ENCODE assay signal across 17 cellular contexts in genomic region chr7:34064511-34065158, GRCh38.
A peak's percentile ranks its signal among the peaks of the same experiment; 100 is the strongest.
DNase-seq lines count a peak whose midpoint lies in the region; ATAC-seq and TF ChIP-seq lines count a peak whose summit lies in the region.
"Had no signal": no experiment of that assay in that cellular context is flagged by ENCODE, and none has a peak within 500 bp of the region (broad histone marks: within the 10 kb centered on the region; RNA-seq: fewer than 3 reads in every experiment).

No MANE protein-coding gene starts in this region.

- peaks cover 0 to 6% (median 3%) of the 10 kb centered on the region in 4 donors for H3K4me1 ChIP-seq in upper lobe of left lung
- H3K4me1 ChIP-seq: colonic mucosa had no signal

- peak overlapping the region; percentile 65 for H3K27ac ChIP-seq in VCaP
- no peak overlapping the region for H3K27ac ChIP-seq in upper lobe of left lung
- H3K27ac ChIP-seq: colonic mucosa, KMS-11 had no signal

- TF ChIP-seq POLR2A in upper lobe of left lung (IDR thresholded peaks at IDR 0.05): no peak

- DNase-seq in NCI-H1092 (lab: John Stamatoyannopoulos, UW): peak; percentile 24
- DNase-seq in fibroblast of the aortic adventitia (ENCODE audit: low read depth): peak; percentile 50
- DNase-seq in upper lobe of left lung: no peak
- no peak for DNase-seq in T-helper 2 cell treated with Interferon-gamma antibody and Interleukin-4, amounts not matched to agents 5 μg/mL and 100 μg/mL, for 36 hours (ENCODE audit: low spot score)
- DNase-seq in 8988T: no peak
- DNase-seq: activated CD4-positive, alpha-beta T cell treated with anti-CD3 and anti-CD28 coated beads, Interleukin-2, amount 10 ng/mL, durations not matched to agents 7 days and 5 days; activated CD8-positive, alpha-beta memory T cell treated with anti-CD3 and anti-CD28 coated beads, Interleukin-2, amount 50 U/mL, for 4 hours; anterior cingulate cortex; colonic mucosa; glutamatergic neuron; HFFc6; NCI-H1105; stimulated activated CD4-positive, alpha-beta T cell treated with anti-CD3 and anti-CD28 coated beads, Interleukin-1b, Interleukin-23, amount 100 ng/mL, for 48 hours had no signal

- WGBS in upper lobe of left lung, 2 donors: 69 to 76% methylated on average over 4 of the region's 4 CpGs

- H3K27ac Mint-ChIP-seq in T-helper 2 cell treated with Interferon-gamma antibody and Interleukin-4, amounts not matched to agents 5 μg/mL and 100 μg/mL, for 36 hours: no peak overlapping the region
- H3K27ac Mint-ChIP-seq: activated CD4-positive, alpha-beta T cell treated with anti-CD3 and anti-CD28 coated beads, Interleukin-2, amount 10 ng/mL, durations not matched to agents 7 days and 5 days; HFFc6 had no signal

- H3K4me3 ChIP-seq in fibroblast of the aortic adventitia (ENCODE audit: low read depth, low read length) (no peak overlapping the region), upper lobe of left lung (no peak overlapping the region)
- H3K4me3 ChIP-seq: BLaER1 treated with 17β-estradiol and CSF1 and Interleukin-3, amounts not matched to agents 10 nM and 100 nM; colonic mucosa had no signal

- no peaks in the 10 kb centered on the region for H3K27me3 Mint-ChIP-seq in T-helper 2 cell treated with Interferon-gamma antibody and Interleukin-4, amounts not matched to agents 5 μg/mL and 100 μg/mL, for 36 hours (ENCODE audit: low read depth)
- H3K27me3 Mint-ChIP-seq: activated CD4-positive, alpha-beta T cell treated with anti-CD3 and anti-CD28 coated beads, Interleukin-2, amount 10 ng/mL, durations not matched to agents 7 days and 5 days had no signal

- ATAC-seq in upper lobe of left lung (ENCODE audit: low FRiP score in 2 of 2): peak; percentile 39 to 66
- ATAC-seq in esophagus mucosa: no peak

- H3K36me3 Mint-ChIP-seq in T-helper 2 cell treated with Interferon-gamma antibody and Interleukin-4, amounts not matched to agents 5 μg/mL and 100 μg/mL, for 36 hours (ENCODE audit: low read depth): no peaks in the 10 kb centered on the region

- H3K27me3 ChIP-seq in upper lobe of left lung: no peaks in the 10 kb centered on the region
- H3K27me3 ChIP-seq: BLaER1 treated with 17β-estradiol and CSF1 and Interleukin-3, amounts not matched to agents 10 nM and 100 nM; colonic mucosa had no signal

- TF ChIP-seq CTCF in VCaP (conservative IDR thresholded peaks at IDR 0.05) (no peak), fibroblast of the aortic adventitia (IDR thresholded peaks at IDR 0.05; ENCODE audit: insufficient read depth, low read length) (no peak), upper lobe of left lung (IDR thresholded peaks at IDR 0.05) (no peak)

- H3K36me3 ChIP-seq in upper lobe of left lung: no peaks in the 10 kb centered on the region
- H3K36me3 ChIP-seq: BLaER1 treated with 17β-estradiol and CSF1 and Interleukin-3, amounts not matched to agents 10 nM and 100 nM; colonic mucosa had no signal

- no peaks in the 10 kb centered on the region for H3K4me1 Mint-ChIP-seq in T-helper 2 cell treated with Interferon-gamma antibody and Interleukin-4, amounts not matched to agents 5 μg/mL and 100 μg/mL, for 36 hours (ENCODE audit: low read depth)
- H3K4me1 Mint-ChIP-seq: activated CD4-positive, alpha-beta T cell treated with anti-CD3 and anti-CD28 coated beads, Interleukin-2, amount 10 ng/mL, durations not matched to agents 7 days and 5 days had no signal

- H3K9me3 ChIP-seq in upper lobe of left lung: no peaks in the 10 kb centered on the region
- H3K9me3 ChIP-seq: colonic mucosa had no signal

- H3K9me3 Mint-ChIP-seq in T-helper 2 cell treated with Interferon-gamma antibody and Interleukin-4, amounts not matched to agents 5 μg/mL and 100 μg/mL, for 36 hours: no peaks in the 10 kb centered on the region
- H3K9me3 Mint-ChIP-seq: activated CD4-positive, alpha-beta T cell treated with anti-CD3 and anti-CD28 coated beads, Interleukin-2, amount 10 ng/mL, durations not matched to agents 7 days and 5 days; HFFc6 had no signal

- no peak overlapping the region for H3K4me3 Mint-ChIP-seq in T-helper 2 cell treated with Interferon-gamma antibody and Interleukin-4, amounts not matched to agents 5 μg/mL and 100 μg/mL, for 36 hours
- H3K4me3 Mint-ChIP-seq: activated CD4-positive, alpha-beta T cell treated with anti-CD3 and anti-CD28 coated beads, Interleukin-2, amount 10 ng/mL, durations not matched to agents 7 days and 5 days; HFFc6 had no signal

- no peak for TF ChIP-seq EP300 in upper lobe of left lung (IDR thresholded peaks at IDR 0.05)

Comparison
In these comparisons a context has a peak if more than half of its experiments do, and no peak if none do; other contexts are left out.
1. DNase-seq: peak in NCI-H1092 (single experiment) and fibroblast of the aortic adventitia (single experiment); none in upper lobe of left lung (0 of 2), T-helper 2 cell treated with Interferon-gamma antibody and Interleukin-4, amounts not matched to agents 5 μg/mL and 100 μg/mL, for 36 hours (single experiment) and 8988T (single experiment).